In the genomic region with DNA sequence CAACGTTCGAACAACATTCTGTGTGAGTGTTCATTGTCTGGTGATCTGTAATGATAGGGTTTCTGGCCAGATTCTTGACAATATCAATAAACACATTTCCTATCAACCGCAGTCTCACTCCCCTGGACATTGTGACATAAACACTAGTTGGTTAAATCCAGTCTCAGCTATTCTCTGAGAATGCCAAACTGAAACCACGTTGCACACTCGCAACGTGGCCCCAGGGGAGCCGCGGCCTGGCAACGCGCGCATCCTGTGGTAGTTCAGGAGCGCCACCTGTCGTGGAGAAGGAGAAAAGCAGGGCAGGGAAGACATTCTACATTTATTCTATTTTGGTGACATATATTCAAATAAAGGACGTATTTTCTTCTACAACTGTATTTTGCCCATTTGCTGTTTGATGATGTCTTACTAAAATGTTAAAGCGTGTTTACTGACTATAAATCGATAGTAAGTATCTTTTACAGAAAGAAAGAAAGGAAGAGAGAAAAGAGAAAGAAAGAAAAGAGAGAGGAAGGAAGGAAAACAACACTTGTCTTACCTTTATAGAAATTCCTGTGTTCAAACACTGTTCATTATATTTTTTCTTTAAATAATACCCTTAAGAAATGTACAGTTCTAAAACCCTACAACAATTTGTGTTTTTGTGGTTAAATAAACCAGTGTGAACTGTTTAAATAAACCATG, we compare ENCODE assay signal across 8 cellular contexts.
DNase-seq lines count a peak whose midpoint lies in the region; ATAC-seq and TF ChIP-seq lines count a peak whose summit lies in the region.

No MANE protein-coding gene starts in this region.

- H3K9me3 ChIP-seq in BE2C (no peaks in the 10 kb centered on the region), stomach (no peaks in the 10 kb centered on the region)
- H3K9me3 ChIP-seq in effector memory CD4-positive, alpha-beta T cell (ENCODE audit: control insufficient read depth, low read length) = no peaks in the 10 kb centered on the region

- intact Hi-C loops in stomach (cut with DNase I; ENCODE audit: low total_unique reads) = no loop called here

- H3K27ac ChIP-seq in stomach = no peak overlapping the region
- H3K27ac ChIP-seq in effector memory CD4-positive, alpha-beta T cell (ENCODE audit: insufficient read depth, low read length, poor library complexity, severe bottlenecking) = no peak overlapping the region

- H3K36me3 ChIP-seq in BE2C (no peaks in the 10 kb centered on the region), stomach (no peaks in the 10 kb centered on the region)
- H3K36me3 ChIP-seq in effector memory CD4-positive, alpha-beta T cell (ENCODE audit: control insufficient read depth, insufficient read depth, low read length) = no peaks in the 10 kb centered on the region

- H3K27me3 ChIP-seq in BE2C (no peaks in the 10 kb centered on the region), stomach (peaks cover 0 to 4% (median 0%) of the 10 kb centered on the region in 3 donors)
- H3K27me3 ChIP-seq in effector memory CD4-positive, alpha-beta T cell (replicated peaks; ENCODE audit: control insufficient read depth, insufficient read depth, low read length, poor library complexity, severe bottlenecking) = no peaks in the 10 kb centered on the region

- no peak for TF ChIP-seq POLR2A in stomach (IDR thresholded peaks at IDR 0.05)

- no peak for TF ChIP-seq EP300 in stomach (IDR thresholded peaks at IDR 0.05)

- 4 to 8% (median 5%) methylated on average over 16 of the region's 16 CpGs for WGBS in stomach, 5 donors

- peak overlapping the region; percentile 50 for H3K4me3 ChIP-seq in BE2C (ENCODE audit: low read depth, low read length)
- H3K4me3 ChIP-seq in Jurkat, Clone E6-1 (ENCODE audit: low read length) = no peak overlapping the region; the same call in 1 of the 2 replicates
- peak overlapping the region; percentile 11 to 25 (median 18) for H3K4me3 ChIP-seq in stomach
- H3K4me3 ChIP-seq in effector memory CD4-positive, alpha-beta T cell (ENCODE audit: insufficient read depth, low read depth, low read length, poor library complexity, severe bottlenecking) = no peak overlapping the region

- peak; percentile 56 for ATAC-seq in GM18520 (IDR thresholded peaks at IDR 0.05; ENCODE audit: unreplicated experiment)

- TF ChIP-seq CTCF in BE2C (IDR thresholded peaks at IDR 0.05; ENCODE audit: low read depth, low read length) = peak; percentile 93
- peak in 5 of 7 experiments; percentile 63 to 78 (median 72) for TF ChIP-seq CTCF in stomach (IDR thresholded peaks at IDR 0.05)

- peaks cover under 1% of the 10 kb centered on the region; the same call in 1 of the 2 replicates for H3K4me1 ChIP-seq in BE2C
- peaks cover 0 to 18% (median 6%) of the 10 kb centered on the region in 4 donors for H3K4me1 ChIP-seq in stomach
- H3K4me1 ChIP-seq in effector memory CD4-positive, alpha-beta T cell (ENCODE audit: control insufficient read depth, insufficient read depth, low read length, poor library complexity, severe bottlenecking) = no peaks in the 10 kb centered on the region

- peak; percentile 83 for DNase-seq in BE2C
- DNase-seq in Jurkat, Clone E6-1 (ENCODE audit: low read depth, low spot score) = peak; percentile 31
- DNase-seq in RKO (ENCODE audit: low spot score) = peak; percentile 62
- DNase-seq in dedifferentiated amniotic fluid mesenchymal stem cell (ENCODE audit: extremely low spot score) = peak; percentile 75
- peak; percentile 68 for DNase-seq in medulla oblongata (ENCODE audit: extremely low spot score)
- DNase-seq in stomach = peak; percentile 64
- no peak for DNase-seq in effector memory CD4-positive, alpha-beta T cell

Comparison
In these comparisons a context has a peak if more than half of its experiments do, and no peak if none do; other contexts are left out.
1. DNase-seq: peak in BE2C (single experiment), Jurkat, Clone E6-1 (single experiment), RKO (single experiment), dedifferentiated amniotic fluid mesenchymal stem cell (single experiment), medulla oblongata (single experiment) and stomach (single experiment); none in effector memory CD4-positive, alpha-beta T cell (0 of 3).
2. H3K4me3 ChIP-seq: peak in BE2C (single experiment) and stomach (4 of 4); none in Jurkat, Clone E6-1 (single experiment) and effector memory CD4-positive, alpha-beta T cell (single experiment).